6 cellular contexts compared by ENCODE assay signal in the genomic region with DNA sequence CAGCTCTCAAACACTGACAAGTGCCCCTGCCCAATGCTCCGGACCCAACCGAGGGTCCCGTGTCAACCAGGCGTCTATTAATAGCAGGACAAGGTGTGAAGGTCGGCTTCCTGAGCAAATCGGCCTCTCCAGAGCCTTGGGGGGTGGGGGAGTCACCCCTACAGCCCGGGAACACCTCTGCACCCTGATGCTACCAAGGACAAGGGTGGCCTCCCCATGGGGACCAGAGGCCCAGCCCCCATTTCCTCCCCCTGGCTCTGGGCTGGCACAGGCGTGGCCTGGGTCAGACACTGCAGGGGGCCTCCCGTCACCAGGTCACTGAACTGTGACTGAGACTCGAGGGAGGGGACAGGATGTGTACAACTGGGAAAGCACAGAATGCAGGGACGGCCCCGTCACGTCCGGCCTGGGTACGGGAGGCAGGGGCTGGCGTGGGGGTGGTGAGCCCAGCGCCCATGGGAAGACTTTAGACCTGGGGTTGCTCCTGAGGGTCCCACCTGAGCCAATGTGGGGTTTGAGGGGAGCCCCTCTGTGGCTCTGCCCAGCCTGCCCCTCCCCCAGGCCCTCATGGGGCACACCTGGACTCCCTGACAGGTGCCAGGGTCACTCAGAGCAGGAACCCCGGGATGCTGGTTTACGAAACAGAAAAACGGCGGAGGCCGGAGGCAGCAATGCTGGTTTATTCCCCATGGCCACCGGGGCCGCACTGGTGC. TPM values are rescaled to one million over a fixed set of nuclear protein-coding genes. Genes with fewer than 3 reads are reported as not detected.
A peak's percentile ranks its signal among the peaks of the same experiment; 100 is the strongest.
DNase-seq lines count a peak whose midpoint lies in the region; TF ChIP-seq lines count a peak whose summit lies in the region.

No MANE protein-coding gene starts in this region.

- H3K27ac ChIP-seq in HUES48 (ENCODE audit: low read depth, low read length) = peak overlapping the region; percentile 69
- peak overlapping the region; percentile 80 to 82 for H3K27ac ChIP-seq in liver (ENCODE audit: low read depth in 1 of 2, low read length in 2 of 2)
- H3K27ac ChIP-seq in tibial artery = no peak overlapping the region

- peak overlapping the region; percentile 87 for H3K4me3 Mint-ChIP-seq in activated T-helper 2 cell treated with anti-CD3 and anti-CD28 coated beads, Interferon-gamma antibody, Interleukin-2, Interleukin-4, amounts not matched to agents 10 μg/mL and 5 μg/mL and 100 μg/mL, durations not matched to agents 14 hours and 24 hours and 36 hours (ENCODE audit: low read depth)

- H3K36me3 Mint-ChIP-seq in activated T-helper 2 cell treated with anti-CD3 and anti-CD28 coated beads, Interferon-gamma antibody, Interleukin-2, Interleukin-4, amounts not matched to agents 10 μg/mL and 5 μg/mL and 100 μg/mL, durations not matched to agents 14 hours and 24 hours and 36 hours (ENCODE audit: low read depth) = peaks cover 27% of the 10 kb centered on the region

- no peaks in the 10 kb centered on the region for H3K27me3 ChIP-seq in HUES48 (ENCODE audit: control insufficient read depth, insufficient read depth, low read length)
- no peaks in the 10 kb centered on the region for H3K27me3 ChIP-seq in liver (ENCODE audit: control insufficient read depth in 4 of 4, insufficient read depth in 4 of 4, low read length in 3 of 4)
- H3K27me3 ChIP-seq in tibial artery = peaks cover 0 to 13% of the 10 kb centered on the region in 2 donors

- WGBS in liver = 59% methylated on average over 24 of the region's 24 CpGs

- H3K4me1 Mint-ChIP-seq in activated T-helper 2 cell treated with anti-CD3 and anti-CD28 coated beads, Interferon-gamma antibody, Interleukin-2, Interleukin-4, amounts not matched to agents 10 μg/mL and 5 μg/mL and 100 μg/mL, durations not matched to agents 14 hours and 24 hours and 36 hours (ENCODE audit: low read depth) = peaks cover 12% of the 10 kb centered on the region

- no peak for TF ChIP-seq RAD21 in liver (IDR thresholded peaks at IDR 0.05)

- no peaks in the 10 kb centered on the region for H3K9me3 Mint-ChIP-seq in activated T-helper 2 cell treated with anti-CD3 and anti-CD28 coated beads, Interferon-gamma antibody, Interleukin-2, Interleukin-4, amounts not matched to agents 10 μg/mL and 5 μg/mL and 100 μg/mL, durations not matched to agents 14 hours and 24 hours and 36 hours

- H3K36me3 ChIP-seq in HUES48 (ENCODE audit: control insufficient read depth, insufficient read depth, low read length) (peaks cover 39% of the 10 kb centered on the region), liver (ENCODE audit: control insufficient read depth in 4 of 4, insufficient read depth in 3 of 4, low read depth in 1 of 4, low read length in 3 of 4) (peaks cover 9 to 33% (median 16%) of the 10 kb centered on the region in 4 donors), tibial artery (peaks cover 17 to 49% (median 35%) of the 10 kb centered on the region in 3 donors)

- H3K4me1 ChIP-seq in HUES48 (ENCODE audit: control insufficient read depth, insufficient read depth, low read length) (peaks cover 6% of the 10 kb centered on the region), liver (ENCODE audit: control insufficient read depth in 4 of 4, insufficient read depth in 4 of 4, low read length in 3 of 4) (peaks cover 0 to 11% (median 3%) of the 10 kb centered on the region in 4 donors), tibial artery (peaks cover 0 to 22% (median 13%) of the 10 kb centered on the region in 4 donors)

- peak overlapping the region; percentile 95 for H3K27ac Mint-ChIP-seq in activated T-helper 2 cell treated with anti-CD3 and anti-CD28 coated beads, Interferon-gamma antibody, Interleukin-2, Interleukin-4, amounts not matched to agents 10 μg/mL and 5 μg/mL and 100 μg/mL, durations not matched to agents 14 hours and 24 hours and 36 hours

- TF ChIP-seq CTCF in liver (IDR thresholded peaks at IDR 0.05; ENCODE audit: low read depth, low read length, missing input control) (no peak), tibial artery (IDR thresholded peaks at IDR 0.05) (no peak)

- DNase-seq in GM19238 (ENCODE audit: insufficient read length, low spot score) (peak; percentile 99), tibial artery (peak in 1 of 2 donors; percentile 72), NCI-H526 (lab: John Stamatoyannopoulos, UW) (no peak)
- peak; percentile 76 for DNase-seq in activated T-helper 2 cell treated with anti-CD3 and anti-CD28 coated beads, Interferon-gamma antibody, Interleukin-2, Interleukin-4, amounts not matched to agents 10 μg/mL and 5 μg/mL and 100 μg/mL, durations not matched to agents 14 hours and 24 hours and 36 hours (ENCODE audit: low spot score)

- H3K9ac ChIP-seq in HUES48 (ENCODE audit: low read depth, low read length) (no peak overlapping the region), liver (ENCODE audit: low read depth in 1 of 2, low read length in 2 of 2) (no peak overlapping the region)

- H3K9me3 ChIP-seq in HUES48 (ENCODE audit: control insufficient read depth, insufficient read depth, low read length) (no peaks in the 10 kb centered on the region), liver (ENCODE audit: control insufficient read depth in 4 of 4, low read length in 3 of 4) (no peaks in the 10 kb centered on the region), tibial artery (no peaks in the 10 kb centered on the region)

- H3K4me3 ChIP-seq in HUES48 (ENCODE audit: low read depth, low read length) (peak overlapping the region; percentile 75), liver (ENCODE audit: low read depth in 1 of 3, low read length in 3 of 3) (peak overlapping the region in 1 of 3 donors; percentile 44), tibial artery (peak overlapping the region; percentile 53 to 65)

- intact Hi-C loops in activated T-helper 2 cell treated with anti-CD3 and anti-CD28 coated beads, Interferon-gamma antibody, Interleukin-2, Interleukin-4, amounts not matched to agents 10 μg/mL and 5 μg/mL and 100 μg/mL, durations not matched to agents 14 hours and 24 hours and 36 hours (cut with micrococcal nuclease) = loop anchor here (1.0 to 2.0 kb wide), 3 partner anchors 12 to 199 kb away; a partner anchor contains a TSS
- intact Hi-C loops in tibial artery (cut with DNase I; ENCODE audit: low total_unique reads) = no loop called here

- no peaks in the 10 kb centered on the region for H3K27me3 Mint-ChIP-seq in activated T-helper 2 cell treated with anti-CD3 and anti-CD28 coated beads, Interferon-gamma antibody, Interleukin-2, Interleukin-4, amounts not matched to agents 10 μg/mL and 5 μg/mL and 100 μg/mL, durations not matched to agents 14 hours and 24 hours and 36 hours (ENCODE audit: low read depth)

TF ChIP-seq in liver, 16 proteins besides CTCF, POLR2A, EP300 and RAD21:
- TF ChIP-seq GABPA (IDR thresholded peaks at IDR 0.05 in 1 of 2, conservative IDR thresholded peaks at IDR 0.05 in 1 of 2) = peak in 1 of 2 donors; percentile 80
- peak; percentile 88 for TF ChIP-seq NR2F2 (IDR thresholded peaks at IDR 0.05)
- no peak for TF ChIP-seq JUND (IDR thresholded peaks at IDR 0.05)
- peak; percentile 40 for TF ChIP-seq SP1 (IDR thresholded peaks at IDR 0.05)
- no peak for TF ChIP-seq EGR1 (IDR thresholded peaks at IDR 0.05; ENCODE audit: low read depth in 2 of 2)
- peak; percentile 63 to 64 for TF ChIP-seq RXRA (IDR thresholded peaks at IDR 0.05)
- no peak for TF ChIP-seq YY1 (IDR thresholded peaks at IDR 0.05)

RNA-seq across cellular contexts. Expression of a gene that starts 0.6 kb away (rescaled TPM):
- 233 and 242 TPM in 2 replicates for total RNA-seq in activated T-helper 2 cell treated with anti-CD3 and anti-CD28 coated beads, Interferon-gamma antibody, Interleukin-2, Interleukin-4, amounts not matched to agents 10 μg/mL and 5 μg/mL and 100 μg/mL, durations not matched to agents 14 hours and 24 hours and 36 hours
- 100 to 1,000 TPM in 1 of 2 donors, 10 to 100 TPM in 1; 45.8 to 217 TPM for total RNA-seq in liver
- polyA plus RNA-seq in liver = 10 to 100 TPM; 39.0 to 59.5 TPM

RNA-seq across cellular contexts. Expression of a gene that starts 11.5 kb away (rescaled TPM):
- 132 and 137 TPM in 2 replicates for total RNA-seq in activated T-helper 2 cell treated with anti-CD3 and anti-CD28 coated beads, Interferon-gamma antibody, Interleukin-2, Interleukin-4, amounts not matched to agents 10 μg/mL and 5 μg/mL and 100 μg/mL, durations not matched to agents 14 hours and 24 hours and 36 hours
- total RNA-seq in liver = 10 to 100 TPM; 73.4 to 99.2 TPM
- polyA plus RNA-seq in liver = 10 to 100 TPM; 21.7 to 76.0 TPM

RNA-seq across cellular contexts. Expression of a gene that starts 13.1 kb away (rescaled TPM):
- total RNA-seq in activated T-helper 2 cell treated with anti-CD3 and anti-CD28 coated beads, Interferon-gamma antibody, Interleukin-2, Interleukin-4, amounts not matched to agents 10 μg/mL and 5 μg/mL and 100 μg/mL, durations not matched to agents 14 hours and 24 hours and 36 hours = not detected in 2 replicates
- not detected for total RNA-seq in liver
- polyA plus RNA-seq in liver = not detected

RNA-seq across cellular contexts. Expression of a gene that starts 34.9 kb away (rescaled TPM):
- 2.0 and 2.3 TPM in 2 replicates for total RNA-seq in activated T-helper 2 cell treated with anti-CD3 and anti-CD28 coated beads, Interferon-gamma antibody, Interleukin-2, Interleukin-4, amounts not matched to agents 10 μg/mL and 5 μg/mL and 100 μg/mL, durations not matched to agents 14 hours and 24 hours and 36 hours
- under 1 TPM; 0.05 to 0.17 TPM for total RNA-seq in liver
- polyA plus RNA-seq in liver = under 1 TPM; 0.24 to 0.48 TPM

RNA-seq across cellular contexts. Expression of a gene that starts 54.8 kb away (rescaled TPM):
- 39.9 and 52.1 TPM in 2 replicates for total RNA-seq in activated T-helper 2 cell treated with anti-CD3 and anti-CD28 coated beads, Interferon-gamma antibody, Interleukin-2, Interleukin-4, amounts not matched to agents 10 μg/mL and 5 μg/mL and 100 μg/mL, durations not matched to agents 14 hours and 24 hours and 36 hours
- total RNA-seq in liver = 1 to 10 TPM; 7.9 to 9.1 TPM
- polyA plus RNA-seq in liver = 1 to 10 TPM; 6.5 to 7.3 TPM

Comparison
In these comparisons a context has a peak if more than half of its experiments do, and no peak if none do; other contexts are left out.
1. DNase-seq: peak in GM19238 (single experiment) and activated T-helper 2 cell treated with anti-CD3 and anti-CD28 coated beads, Interferon-gamma antibody, Interleukin-2, Interleukin-4, amounts not matched to agents 10 μg/mL and 5 μg/mL and 100 μg/mL, durations not matched to agents 14 hours and 24 hours and 36 hours (single experiment); none in NCI-H526 (0 of 2).
2. H3K27ac ChIP-seq: peak in HUES48 (single experiment) and liver (2 of 2); none in tibial artery (0 of 2).